In genomic region chr19:4234862-4235201, GRCh38 we compare ENCODE assay signal across 2 cellular contexts.
A peak's percentile ranks its signal among the peaks of the same experiment; 100 is the strongest.
TF ChIP-seq lines count a peak whose summit lies in the region.

No MANE protein-coding gene starts in this region.

TF ChIP-seq in HEK293, 187 proteins besides CTCF, POLR2A, EP300 and RAD21:
- no peak for TF ChIP-seq ZNF266 (tag by site-specific recombination; IDR thresholded peaks at IDR 0.05; ENCODE audit: low read depth)
- no peak for TF ChIP-seq GLI4 (tag by site-specific recombination; IDR thresholded peaks at IDR 0.05)
- no peak for TF ChIP-seq ZNF248 (tag by site-specific recombination; IDR thresholded peaks at IDR 0.05)
- no peak for TF ChIP-seq ZNF184 (tag by site-specific recombination; IDR thresholded peaks at IDR 0.05)
- TF ChIP-seq ZNF350 (tag by site-specific recombination; IDR thresholded peaks at IDR 0.05): no peak
- TF ChIP-seq ZNF394 (tag by site-specific recombination; IDR thresholded peaks at IDR 0.05; ENCODE audit: borderline replicate concordance): peak; percentile 17; the same call in 1 of the 2 replicates
- no peak for TF ChIP-seq BCL11A (tag by site-specific recombination; IDR thresholded peaks at IDR 0.05; ENCODE audit: low read depth)
- no peak for TF ChIP-seq ZNF302 (tag by site-specific recombination; IDR thresholded peaks at IDR 0.05; ENCODE audit: low read depth)

TF ChIP-seq in GM12878, 131 proteins besides CTCF, POLR2A, EP300 and RAD21:
- peak; percentile 70 for TF ChIP-seq BCL3 (IDR thresholded peaks at IDR 0.05; ENCODE audit: borderline replicate concordance, insufficient read depth, low read depth, low read length, poor library complexity, severe bottlenecking)
- TF ChIP-seq ZZZ3 (IDR thresholded peaks at IDR 0.05; ENCODE audit: control insufficient read depth, insufficient read length, low read depth): no peak
